In genomic region chr17:68346448-68346847, GRCh38 we compare ENCODE assay signal across 8 cellular contexts. TPM values are rescaled to one million over a fixed set of nuclear protein-coding genes. Genes with fewer than 3 reads are reported as not detected.
DNase-seq lines count a peak whose midpoint lies in the region; ATAC-seq and TF ChIP-seq lines count a peak whose summit lies in the region.

No MANE protein-coding gene starts in this region.

- H3K36me3 ChIP-seq in heart right ventricle (no peaks in the 10 kb centered on the region), BE2C (no peaks in the 10 kb centered on the region; the same call in 1 of the 2 replicates)

- H3K36me3 Mint-ChIP-seq in endothelial cell (ENCODE audit: low read depth, unreplicated experiment), result peaks cover 15% of the 10 kb centered on the region

- peaks cover 0 to 59% (median 0%) of the 10 kb centered on the region in 9 donors for H3K4me1 ChIP-seq in heart right ventricle
- H3K4me1 ChIP-seq in BE2C, result no peaks in the 10 kb centered on the region; the same call in 1 of the 2 replicates

- H3K27ac ChIP-seq in heart right ventricle, result peak overlapping the region in 2 of 10 donors; percentile 55 to 87

- no peak for TF ChIP-seq CTCF in heart right ventricle (IDR thresholded peaks at IDR 0.05)
- no peak for TF ChIP-seq CTCF in endothelial cell (IDR thresholded peaks at IDR 0.05; ENCODE audit: unreplicated experiment)
- no peak for TF ChIP-seq CTCF in BE2C (IDR thresholded peaks at IDR 0.05; ENCODE audit: low read depth, low read length)

- H3K4me3 Mint-ChIP-seq in endothelial cell (ENCODE audit: unreplicated experiment), result no peak overlapping the region

- H3K27me3 ChIP-seq in heart right ventricle, result no peaks in the 10 kb centered on the region
- no peaks in the 10 kb centered on the region for H3K27me3 ChIP-seq in BE2C

- H3K27ac Mint-ChIP-seq in endothelial cell (ENCODE audit: unreplicated experiment), result no peak overlapping the region

- H3K9me3 ChIP-seq in heart right ventricle, result no peaks in the 10 kb centered on the region
- H3K9me3 ChIP-seq in BE2C, result no peaks in the 10 kb centered on the region

- H3K4me1 Mint-ChIP-seq in endothelial cell (ENCODE audit: unreplicated experiment), result peaks cover 21% of the 10 kb centered on the region

- H3K4me3 ChIP-seq in heart right ventricle (no peak overlapping the region), BE2C (ENCODE audit: low read depth, low read length) (no peak overlapping the region)

- no peaks in the 10 kb centered on the region for H3K9me3 Mint-ChIP-seq in endothelial cell (ENCODE audit: unreplicated experiment)

- 83 to 90% methylated on average over 13 of the region's 13 CpGs for WGBS in heart right ventricle, 2 donors

- ATAC-seq in GM19043 (IDR thresholded peaks at IDR 0.05; ENCODE audit: low read depth, unreplicated experiment) (peak; percentile 84), HG03432 (IDR thresholded peaks at IDR 0.05; ENCODE audit: unreplicated experiment) (peak; percentile 70), heart right ventricle (peak in 6 of 8 donors; percentile 22 to 56 (median 50))

- peaks cover 7% of the 10 kb centered on the region for H3K27me3 Mint-ChIP-seq in endothelial cell (ENCODE audit: unreplicated experiment)

- intact Hi-C loops in heart right ventricle (cut with DNase I), result no loop called here

- peak; percentile 41 to 48 for DNase-seq in activated CD4-positive, alpha-beta T cell treated with anti-CD3 and anti-CD28 coated beads, Interleukin-2, amount 50 U/mL, for 4 hours
- DNase-seq in heart right ventricle (peak in 1 of 2 donors; percentile 31), amygdala (lab: John Stamatoyannopoulos, UW) (no peak), endothelial cell (ENCODE audit: low spot score) (no peak), BE2C (no peak)
- peak; percentile 68 to 71 for DNase-seq in stimulated activated CD8-positive, alpha-beta memory T cell treated with anti-CD3 and anti-CD28 coated beads, Interleukin-15, amount 100 ng/mL, for 48 hours (ENCODE audit: low read depth in 2 of 2)

RNA-seq across cellular contexts. Expression of gene ARSG, which starts 55.2 kb away (rescaled TPM):
- total RNA-seq in heart right ventricle, result 1 to 10 TPM; 2.5 to 6.2 (median 3.5) TPM
- polyA plus RNA-seq in heart right ventricle, result 1 to 10 TPM in 1 of 2 donors, under 1 TPM in 1; 0.95 to 3.5 TPM
- 9.8 TPM for total RNA-seq in endothelial cell (ENCODE audit: unreplicated experiment)
- polyA plus RNA-seq in BE2C (2012; ENCODE audit: insufficient read depth, insufficient read length, low read depth), result 2.5 TPM

RNA-seq across cellular contexts. Expression of gene SLC16A6, which starts 55.5 kb away (rescaled TPM):
- total RNA-seq in heart right ventricle (1 to 10 TPM in 2 of 10 donors, under 1 TPM in 7, not detected in 1; 0.16 to 1.9 (median 0.59) TPM), endothelial cell (ENCODE audit: unreplicated experiment) (2.4 TPM)
- polyA plus RNA-seq in heart right ventricle, result under 1 TPM; 0.14 to 0.80 TPM
- polyA plus RNA-seq in BE2C (2012; ENCODE audit: insufficient read depth, insufficient read length, low read depth), result 0.86 TPM

Comparison
In these comparisons a context has a peak if more than half of its experiments do, and no peak if none do; other contexts are left out.
1. DNase-seq: peak in activated CD4-positive, alpha-beta T cell treated with anti-CD3 and anti-CD28 coated beads, Interleukin-2, amount 50 U/mL, for 4 hours (2 of 2) and stimulated activated CD8-positive, alpha-beta memory T cell treated with anti-CD3 and anti-CD28 coated beads, Interleukin-15, amount 100 ng/mL, for 48 hours (2 of 2); none in amygdala (0 of 56), endothelial cell (single experiment) and BE2C (single experiment).
2. Peak in every context shown above with its lines, with median percentiles within 50 percentile points of each other: ATAC-seq.